In the genomic region with DNA sequence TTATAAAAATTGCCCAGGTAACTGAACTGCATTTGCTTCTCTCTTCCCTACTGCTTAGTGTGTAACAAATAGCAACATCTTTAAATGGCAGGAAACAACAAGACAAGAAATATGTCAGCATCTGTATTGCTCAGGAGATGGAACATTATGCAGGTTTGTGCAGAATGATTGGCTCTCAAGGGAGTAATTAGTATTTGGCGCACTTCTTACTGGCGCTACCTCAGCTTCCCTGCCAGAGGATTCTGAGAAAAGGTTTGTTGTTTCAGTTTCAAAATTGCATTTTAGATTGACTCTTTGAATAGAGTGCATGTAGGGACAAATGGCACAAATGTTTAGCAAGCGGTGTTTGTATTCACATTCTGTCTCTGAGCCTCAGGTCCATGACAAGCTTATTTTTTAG, we compare ENCODE assay signal across 20 cellular contexts.
A peak's percentile ranks its signal among the peaks of the same experiment; 100 is the strongest.
DNase-seq lines count a peak whose midpoint lies in the region; ATAC-seq and TF ChIP-seq lines count a peak whose summit lies in the region.
"Had no signal": no experiment of that assay in that cellular context is flagged by ENCODE, and none has a peak within 500 bp of the region (broad histone marks: within the 10 kb centered on the region; RNA-seq: fewer than 3 reads in every experiment).

No MANE protein-coding gene starts in this region.

- no peak overlapping the region for H2AFZ ChIP-seq in MM.1S (ENCODE audit: low read length)

- intact Hi-C loops in activated T-helper 2 cell treated with anti-CD3 and anti-CD28 coated beads, Interferon-gamma antibody, Interleukin-2, Interleukin-4, amounts not matched to agents 10 μg/mL and 5 μg/mL and 100 μg/mL, durations not matched to agents 14 hours and 24 hours and 36 hours (cut with micrococcal nuclease), result no loop called here

- no peaks in the 10 kb centered on the region for H3K9me2 ChIP-seq in MM.1S (replicated peaks; ENCODE audit: insufficient read depth, low read length)

- no peak overlapping the region for H3K4me2 ChIP-seq in MM.1S (ENCODE audit: low read depth, low read length)

- no peaks in the 10 kb centered on the region for H3K36me3 ChIP-seq in MM.1S (replicated peaks; ENCODE audit: insufficient read depth, low read length)
- H3K36me3 ChIP-seq: right atrium auricular region had no signal

- DNase-seq in activated CD8-positive, alpha-beta memory T cell treated with anti-CD3 and anti-CD28 coated beads, Interleukin-2, amount 10 ng/mL, durations not matched to agents 7 days and 5 days, result peak; percentile 41
- DNase-seq in activated CD8-positive, alpha-beta memory T cell treated with anti-CD3 and anti-CD28 coated beads for 24 hours, result no peak
- DNase-seq in MM.1S (peak; percentile 66), RPMI8226 (peak; percentile 6), pons (ENCODE audit: low spot score) (peak; percentile 22), NAMALWA (ENCODE audit: low spot score) (no peak)
- no peak for DNase-seq in activated T-helper 2 cell treated with anti-CD3 and anti-CD28 coated beads, Interferon-gamma antibody, Interleukin-2, Interleukin-4, amounts not matched to agents 10 μg/mL and 5 μg/mL and 100 μg/mL, durations not matched to agents 14 hours and 24 hours and 36 hours (ENCODE audit: low spot score)
- DNase-seq: islet precursor cell; natural killer cell; NCI-H1092 treated with DMSO at 0.1 percent for 48 hours; NCI-H345; PC-3; Right ventricle myocardium superior; stimulated activated CD4-positive, alpha-beta T cell treated with anti-CD3 and anti-CD28 coated beads, Interleukin-12 subunit alpha, Interleukin-12 subunit beta, amount 100 ng/mL, for 4 hours; stimulated activated naive CD8-positive, alpha-beta T cell treated with anti-CD3 and anti-CD28 coated beads, Interleukin-15, Interleukin-2, amounts not matched to agents 100 U/mL and 50 U/mL, for 24 hours; T1000 had no signal

- peak; percentile 82 for ATAC-seq in activated CD8-positive, alpha-beta memory T cell treated with anti-CD3 and anti-CD28 coated beads, Interleukin-2, amount 10 ng/mL, durations not matched to agents 7 days and 5 days
- ATAC-seq: HCT116; natural killer cell; PC-3; stimulated activated naive CD8-positive, alpha-beta T cell treated with anti-CD3 and anti-CD28 coated beads, Interleukin-15, Interleukin-2, amounts not matched to agents 100 U/mL and 50 U/mL, for 24 hours; WTC11 had no signal

- peaks cover 5% of the 10 kb centered on the region for H3K4me1 Mint-ChIP-seq in activated CD8-positive, alpha-beta memory T cell treated with anti-CD3 and anti-CD28 coated beads, Interleukin-2, amount 10 ng/mL, durations not matched to agents 7 days and 5 days
- peaks cover 6% of the 10 kb centered on the region for H3K4me1 Mint-ChIP-seq in activated T-helper 2 cell treated with anti-CD3 and anti-CD28 coated beads, Interferon-gamma antibody, Interleukin-2, Interleukin-4, amounts not matched to agents 10 μg/mL and 5 μg/mL and 100 μg/mL, durations not matched to agents 14 hours and 24 hours and 36 hours (ENCODE audit: low read depth)
- H3K4me1 Mint-ChIP-seq: natural killer cell had no signal

- no peaks in the 10 kb centered on the region for H3K79me2 ChIP-seq in MM.1S (ENCODE audit: low read length)

- H4K20me1 ChIP-seq in MM.1S (ENCODE audit: insufficient read depth, low read length), result no peaks in the 10 kb centered on the region

- H3K9me3 Mint-ChIP-seq in activated CD8-positive, alpha-beta memory T cell treated with anti-CD3 and anti-CD28 coated beads, Interleukin-2, amount 10 ng/mL, durations not matched to agents 7 days and 5 days (ENCODE audit: low read depth), result peaks cover 11% of the 10 kb centered on the region
- H3K9me3 Mint-ChIP-seq in activated T-helper 2 cell treated with anti-CD3 and anti-CD28 coated beads, Interferon-gamma antibody, Interleukin-2, Interleukin-4, amounts not matched to agents 10 μg/mL and 5 μg/mL and 100 μg/mL, durations not matched to agents 14 hours and 24 hours and 36 hours, result peaks cover 11% of the 10 kb centered on the region
- H3K9me3 Mint-ChIP-seq: natural killer cell, WTC11 had no signal

- H3K9me3 ChIP-seq in MM.1S (replicated peaks; ENCODE audit: insufficient read depth, low read length), result no peaks in the 10 kb centered on the region
- H3K9me3 ChIP-seq: right atrium auricular region had no signal

- CTCF ChIA-PET in activated CD8-positive, alpha-beta memory T cell treated with anti-CD3 and anti-CD28 coated beads, Interleukin-2, amount 10 ng/mL, durations not matched to agents 7 days and 5 days (lab: Charles Lee), result interaction anchor here (1.1 to 2.4 kb wide), 6 partner anchors 10 to 116 kb away, joined by 3 to 7 read pairs (median 4); no protein-coding TSS in a partner anchor

- no peak overlapping the region for H3K27ac ChIP-seq in MM.1S (ENCODE audit: low read length)
- H3K27ac ChIP-seq: right atrium auricular region had no signal

- peaks cover 18% of the 10 kb centered on the region for H3K36me3 Mint-ChIP-seq in activated CD8-positive, alpha-beta memory T cell treated with anti-CD3 and anti-CD28 coated beads, Interleukin-2, amount 10 ng/mL, durations not matched to agents 7 days and 5 days
- no peaks in the 10 kb centered on the region for H3K36me3 Mint-ChIP-seq in activated T-helper 2 cell treated with anti-CD3 and anti-CD28 coated beads, Interferon-gamma antibody, Interleukin-2, Interleukin-4, amounts not matched to agents 10 μg/mL and 5 μg/mL and 100 μg/mL, durations not matched to agents 14 hours and 24 hours and 36 hours (ENCODE audit: low read depth)
- H3K36me3 Mint-ChIP-seq: natural killer cell, WTC11 had no signal

- no peaks in the 10 kb centered on the region for H3K27me3 ChIP-seq in MM.1S (replicated peaks; ENCODE audit: insufficient read depth, low read length)
- H3K27me3 ChIP-seq: right atrium auricular region had no signal

- H3K4me1 ChIP-seq in MM.1S (ENCODE audit: low read length), result no peaks in the 10 kb centered on the region
- H3K4me1 ChIP-seq: right atrium auricular region had no signal

- no peak overlapping the region for H3K4me3 Mint-ChIP-seq in activated CD8-positive, alpha-beta memory T cell treated with anti-CD3 and anti-CD28 coated beads, Interleukin-2, amount 10 ng/mL, durations not matched to agents 7 days and 5 days
- H3K4me3 Mint-ChIP-seq in activated T-helper 2 cell treated with anti-CD3 and anti-CD28 coated beads, Interferon-gamma antibody, Interleukin-2, Interleukin-4, amounts not matched to agents 10 μg/mL and 5 μg/mL and 100 μg/mL, durations not matched to agents 14 hours and 24 hours and 36 hours (ENCODE audit: low read depth), result no peak overlapping the region
- H3K4me3 Mint-ChIP-seq: activated T-helper 1 cell treated with anti-CD3 and anti-CD28 coated beads, Interleukin-12 subunit alpha, Interleukin-12 subunit beta, Interleukin-2, Interleukin-4 antibody, amounts not matched to agents 30 ng/mL and 10 ng/mL and 1 ng/mL, durations not matched to agents 14 hours and 24 hours and 36 hours; natural killer cell; WTC11 had no signal

- H3K27ac Mint-ChIP-seq in activated CD8-positive, alpha-beta memory T cell treated with anti-CD3 and anti-CD28 coated beads, Interleukin-2, amount 10 ng/mL, durations not matched to agents 7 days and 5 days, result peak overlapping the region; percentile 66
- H3K27ac Mint-ChIP-seq in activated T-helper 2 cell treated with anti-CD3 and anti-CD28 coated beads, Interferon-gamma antibody, Interleukin-2, Interleukin-4, amounts not matched to agents 10 μg/mL and 5 μg/mL and 100 μg/mL, durations not matched to agents 14 hours and 24 hours and 36 hours, result no peak overlapping the region
- H3K27ac Mint-ChIP-seq: activated T-helper 1 cell treated with anti-CD3 and anti-CD28 coated beads, Interleukin-12 subunit alpha, Interleukin-12 subunit beta, Interleukin-2, Interleukin-4 antibody, amounts not matched to agents 30 ng/mL and 10 ng/mL and 1 ng/mL, durations not matched to agents 14 hours and 24 hours and 36 hours; natural killer cell; WTC11 had no signal

- no peak overlapping the region for H3K9ac ChIP-seq in MM.1S (ENCODE audit: low read length)

- H3F3A ChIP-seq in MM.1S (ENCODE audit: insufficient read depth, low read length), result no peaks in the 10 kb centered on the region

- TF ChIP-seq CTCF in MM.1S (IDR thresholded peaks at IDR 0.05; ENCODE audit: low read length), result no peak

- peaks cover under 1% of the 10 kb centered on the region for H3K27me3 Mint-ChIP-seq in activated CD8-positive, alpha-beta memory T cell treated with anti-CD3 and anti-CD28 coated beads, Interleukin-2, amount 10 ng/mL, durations not matched to agents 7 days and 5 days
- H3K27me3 Mint-ChIP-seq in activated T-helper 2 cell treated with anti-CD3 and anti-CD28 coated beads, Interferon-gamma antibody, Interleukin-2, Interleukin-4, amounts not matched to agents 10 μg/mL and 5 μg/mL and 100 μg/mL, durations not matched to agents 14 hours and 24 hours and 36 hours (ENCODE audit: low read depth), result no peaks in the 10 kb centered on the region

- no peak overlapping the region for H3K4me3 ChIP-seq in MM.1S (ENCODE audit: low read length)
- H3K4me3 ChIP-seq: right atrium auricular region had no signal

Comparison
In these comparisons a context has a peak if more than half of its experiments do, and no peak if none do; other contexts are left out.
1. DNase-seq: peak in activated CD8-positive, alpha-beta memory T cell treated with anti-CD3 and anti-CD28 coated beads, Interleukin-2, amount 10 ng/mL, durations not matched to agents 7 days and 5 days (single experiment), MM.1S (single experiment), RPMI8226 (single experiment) and pons (single experiment); none in activated CD8-positive, alpha-beta memory T cell treated with anti-CD3 and anti-CD28 coated beads for 24 hours (single experiment), activated T-helper 2 cell treated with anti-CD3 and anti-CD28 coated beads, Interferon-gamma antibody, Interleukin-2, Interleukin-4, amounts not matched to agents 10 μg/mL and 5 μg/mL and 100 μg/mL, durations not matched to agents 14 hours and 24 hours and 36 hours (single experiment) and NAMALWA (single experiment).